Comparison of ENCODE assay signal across 8 cellular contexts in genomic region chr12:131755305-131756113, GRCh38. TPM values are rescaled to one million over a fixed set of nuclear protein-coding genes. Genes with fewer than 3 reads are reported as not detected.
DNase-seq lines count a peak whose midpoint lies in the region; ATAC-seq, FAIRE-seq and TF ChIP-seq lines count a peak whose summit lies in the region.

No MANE protein-coding gene starts in this region.

- SMC1A ChIA-PET in GM12878 (lab: Charles Lee; ENCODE audit: uncharacterized antibody, unreplicated experiment), result interaction anchor here (0.6 to 2.2 kb wide), 8 partner anchors 18 to 1108 kb away, joined by 3 to 12 read pairs (median 4); no protein-coding TSS in a partner anchor

- no peaks in the 10 kb centered on the region for H3K27me3 ChIP-seq in GM12878 (replicated peaks in 1 of 2; ENCODE audit: control insufficient read depth in 2 of 2, insufficient read depth in 2 of 2, low read length in 1 of 2)

- no peak overlapping the region for H3K4me3 ChIP-seq in GM12878

- no peak for FAIRE-seq in GM12878 (lab: Jason Lieb, UNC)

- TF ChIP-seq EP300 in GM12878 (IDR thresholded peaks at IDR 0.05; ENCODE audit: borderline replicate concordance in 1 of 2, control insufficient read depth in 1 of 2, low read depth in 2 of 2, low read length in 2 of 2), result no peak

- BruUV-seq in GM12878 (replicated peaks; lab: Mats Ljungman, UMichigan), result no TSS peak

- H3K27ac ChIP-seq in GM12878 (ENCODE audit: control insufficient read depth, insufficient read depth), result no peak overlapping the region

- H3K9ac ChIP-seq in GM12878 (ENCODE audit: control insufficient read depth, insufficient read depth, low read length), result no peak overlapping the region

- no peaks in the 10 kb centered on the region; the same call in 2 of the 3 replicates for H3K9me3 ChIP-seq in GM12878 (replicated peaks; ENCODE audit: control insufficient read depth, insufficient read depth, low read length)

- in situ Hi-C loops in Caki2 (cut with HindIII; ENCODE audit: low pct_unique_long_range_greater_than_20kb, low sequenced_read_pairs), result no loop called here
- in situ Hi-C loops in GM12878 (cut with MboI), result no loop called here

- H3K36me3 ChIP-seq in GM12878 (ENCODE audit: control insufficient read depth in 2 of 2, insufficient read depth in 2 of 2, low read length in 1 of 2), result peaks cover 31 to 37% of the 10 kb centered on the region in 2 experiments

- no peak overlapping the region for H2AFZ ChIP-seq in GM12878 (ENCODE audit: control insufficient read depth, low read depth, low read length)

- H3K4me2 ChIP-seq in GM12878 (ENCODE audit: control insufficient read depth, insufficient read depth), result no peak overlapping the region

- no peaks in the 10 kb centered on the region for H3K4me1 ChIP-seq in GM12878 (ENCODE audit: control insufficient read depth, insufficient read depth, low read length)

- POLR2A ChIA-PET in GM12878 (lab: Charles Lee), result interaction anchor here (0.8 kb wide), 1 partner anchor 28 kb away, joined by 4 read pairs; no protein-coding TSS in a partner anchor

- peak; percentile 95 for ATAC-seq in GM12878
- no peak for ATAC-seq in GM19395 (IDR thresholded peaks at IDR 0.05; ENCODE audit: unreplicated experiment)

- no peaks in the 10 kb centered on the region for H4K20me1 ChIP-seq in GM12878 (ENCODE audit: control insufficient read depth, insufficient read depth)

- TF ChIP-seq CTCF in GM20000 (IDR thresholded peaks at IDR 0.05; ENCODE audit: extremely low read depth, missing control alignments) (peak; percentile 14), GM12878 (IDR thresholded peaks at IDR 0.05 in 2 of 3, conservative IDR thresholded peaks at IDR 0.05 in 1 of 3; ENCODE audit: control insufficient read depth in 2 of 3, extremely low read depth in 1 of 3, insufficient read depth in 1 of 3, low read depth in 3 of 3, low read length in 3 of 3) (peak; percentile 49 to 57 (median 53); a peak in 5 of 6 replicates)

- no peaks in the 10 kb centered on the region for H3K79me2 ChIP-seq in GM12878 (ENCODE audit: control insufficient read depth, insufficient read depth, low read length)

- 97% methylated on average over 16 of the region's 16 CpGs for WGBS in GM12878 (ENCODE audit: insufficient coverage, insufficient replicate concordance, low lambda C conversion rate, missing lambda C conversion rate)

- intact Hi-C loops in GM12878 (cut with micrococcal nuclease; ENCODE audit: unreplicated experiment), result no loop called here
- intact Hi-C loops in posterior vena cava (cut with DNase I), result loop anchor here in 1 of 2 donors (2.0 kb wide), 1 partner anchor 25 kb away; no protein-coding TSS in a partner anchor

- RAD21 ChIA-PET in GM12878 (lab: Charles Lee; ENCODE audit: unreplicated experiment), result interaction anchor here (0.6 to 2.8 kb wide), 6 partner anchors 9 to 1004 kb away, joined by 3 to 8 read pairs (median 4); no protein-coding TSS in a partner anchor

- DNase-seq in Caki2 (ENCODE audit: low read depth), result peak; percentile 18
- DNase-seq in GM20000 (ENCODE audit: low spot score), result peak; percentile 55
- DNase-seq in NCI-H82 (lab: John Stamatoyannopoulos, UW), result peak; percentile 65
- DNase-seq in GM12878 (ENCODE audit: low read depth, low spot score), result no peak
- DNase-seq in posterior vena cava (ENCODE audit: low spot score), result peak; percentile 44
- no peak for DNase-seq in anterior cingulate cortex (lab: John Stamatoyannopoulos, UW)
- DNase-seq in MV-4-11 (lab: John Stamatoyannopoulos, UW), result no peak

- peak; percentile 45 for TF ChIP-seq RAD21 in GM12878 (IDR thresholded peaks at IDR 0.05; ENCODE audit: insufficient read depth, low read depth, low read length)

- CTCF ChIA-PET in GM12878 (lab: Yijun Ruan, JAX), result interaction anchor here (0.6 to 2.9 kb wide), 13 partner anchors 9 to 651 kb away, joined by 3 to 13 read pairs (median 3); no protein-coding TSS in a partner anchor

- TF ChIP-seq POLR2A in GM12878 (IDR thresholded peaks at IDR 0.05; ENCODE audit: low read depth, low read length), result no peak

TF ChIP-seq in GM12878, 131 proteins besides CTCF, POLR2A, EP300 and RAD21:
- TF ChIP-seq MLLT1 (IDR thresholded peaks at IDR 0.05) (0 out of 2 replicates have a peak, but pooled peaks have one; percentile 35), NR2C2 (IDR thresholded peaks at IDR 0.05; ENCODE audit: borderline replicate concordance, control insufficient read depth, insufficient read length, low read depth) (no peak)

RNA-seq across cellular contexts. Expression of gene SFSWAP, which starts 44.6 kb away (rescaled TPM):
- 17.4 and 18.1 TPM in 2 replicates for total RNA-seq in Caki2 (2014; rRNA removed; shearing (Covaris generic); ENCODE audit: low replicate concordance)
- 165 and 166 TPM in 2 replicates for total RNA-seq in GM12878 (2013; cell fraction: nucleolus; rRNA removed)
- total RNA-seq in GM12878 (2014; rRNA removed) (29.7 and 31.7 TPM in 2 replicates), GM12878 (2014; rRNA removed; fragmentation: Illumina TruSeq; extraction: Trizol) (20.7 and 23.2 TPM in 2 replicates), GM12878 (2021) (44.1 and 48.6 TPM in 2 replicates), posterior vena cava (10 to 100 TPM; 27.3 to 29.2 TPM)
- 10.3 TPM for polyA plus RNA-seq in GM12878 (2011; ENCODE audit: low read depth)
- polyA plus RNA-seq in GM12878 (2011; rRNA removed) (11.9 and 17.4 TPM in 2 replicates), GM12878 (2014; fragmentation: Illumina TruSeq; extraction: Trizol) (28.4 and 33.2 TPM in 2 replicates), GM12878 (2014; fragmentation: Nextera tagmentation; extraction: Ambion mirVana) (1 to 10 TPM; 1.8 to 4.2 TPM), GM12878 (2014; rRNA removed) (31.9 and 35.7 TPM in 2 replicates), GM12878 (2016; fragmentation: Nextera tagmentation; extraction: Ambion mirVana) (10 to 100 TPM; 24.2 to 25.8 TPM)
- 11.7 and 19.0 TPM in 2 replicates for polyA plus RNA-seq in GM12878 (2011; cell fraction: cytosol; rRNA removed)
- polyA plus RNA-seq in GM12878 (2011; cell fraction: nucleus; rRNA removed), result 122 and 189 TPM in 2 replicates
- polyA plus RNA-seq in GM12878 (2012), result 19.7 and 22.3 TPM in 2 replicates
- polyA minus RNA-seq in GM12878 (2011; rRNA and poly(A)+ RNA removed), result 25.0 and 36.0 TPM in 2 replicates
- polyA minus RNA-seq in GM12878 (2011; cell fraction: cytosol; rRNA and poly(A)+ RNA removed), result 15.7 and 17.8 TPM in 2 replicates
- polyA minus RNA-seq in GM12878 (2011; cell fraction: nucleus; rRNA and poly(A)+ RNA removed), result 42.0 and 87.4 TPM in 2 replicates

Comparison
In these comparisons a context has a peak if more than half of its experiments do, and no peak if none do; other contexts are left out.
1. DNase-seq: peak in Caki2 (single experiment), GM20000 (single experiment), NCI-H82 (single experiment) and posterior vena cava (single experiment); none in GM12878 (single experiment), anterior cingulate cortex (0 of 58) and MV-4-11 (single experiment).